In the genomic region with DNA sequence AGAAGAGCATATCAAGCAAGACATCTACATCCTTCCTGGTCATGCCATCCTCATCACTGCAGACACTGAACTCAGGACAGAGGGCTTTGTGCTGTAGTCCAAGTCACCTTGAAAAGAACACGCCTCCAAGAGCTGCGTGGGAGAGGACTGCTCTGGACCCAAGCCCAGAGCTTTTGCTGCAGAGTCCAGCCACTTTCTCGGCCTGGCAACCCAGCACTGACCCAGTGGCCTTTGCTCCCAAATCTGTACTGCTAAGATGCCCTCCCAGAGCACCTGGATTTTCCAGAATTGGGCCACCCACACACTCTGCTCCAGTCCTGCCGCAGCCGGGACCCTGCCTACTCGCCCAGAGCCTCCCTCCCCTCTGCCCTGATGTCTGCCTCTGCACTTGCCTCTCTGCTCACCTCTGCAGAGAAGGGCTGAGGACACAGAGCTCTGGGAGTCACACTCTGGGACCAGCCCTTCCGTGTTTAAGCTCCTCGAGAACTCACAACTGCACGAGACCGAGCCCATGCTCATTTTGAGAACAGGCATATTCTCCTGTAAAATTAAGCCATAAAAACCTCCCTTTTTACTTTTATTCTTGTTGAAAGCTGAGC, we compare ENCODE assay signal across 20 cellular contexts.
DNase-seq lines count a peak whose midpoint lies in the region; ATAC-seq, FAIRE-seq and TF ChIP-seq lines count a peak whose summit lies in the region.
"Had no signal": no experiment of that assay in that cellular context is flagged by ENCODE, and none has a peak within 500 bp of the region (broad histone marks: within the 10 kb centered on the region; RNA-seq: fewer than 3 reads in every experiment).

No MANE protein-coding gene starts in this region.

- H3K4me3 ChIP-seq in H1 (ENCODE audit: extremely low read depth in 1 of 4, insufficient read depth in 2 of 4, low read depth in 3 of 4, low read length in 4 of 4) = no peak overlapping the region
- H3K4me3 ChIP-seq in left ventricle myocardium inferior = no peak overlapping the region
- no peak overlapping the region for H3K4me3 ChIP-seq in upper lobe of right lung
- no peak overlapping the region for H3K4me3 ChIP-seq in GM23338

- H3K4me2 ChIP-seq in H1 (ENCODE audit: insufficient read depth in 1 of 2, low read depth in 2 of 2, low read length in 2 of 2) (no peak overlapping the region), GM23338 (no peak overlapping the region)

- intact Hi-C loops in left ventricle myocardium inferior (cut with micrococcal nuclease) (no loop called here), upper lobe of right lung (cut with DNase I) (no loop called here)

- H2BK15ac ChIP-seq in H1 (ENCODE audit: low read length) = no peak overlapping the region

- no peak for TF ChIP-seq POLR2A in H1 (IDR thresholded peaks at IDR 0.05; ENCODE audit: control extremely low read depth in 1 of 2, low read depth in 2 of 2, low read length in 2 of 2)

- POLR2A ChIA-PET in H1 (lab: Charles Lee; ENCODE audit: partially characterized antibody) = interaction anchor here (0.6 to 2.0 kb wide), 3 partner anchors 9 to 66 kb away, joined by 3 to 6 read pairs (median 5); no protein-coding TSS in a partner anchor

- peak overlapping the region; percentile 83; the same call in 1 of the 2 replicates for H4K8ac ChIP-seq in H1 (ENCODE audit: extremely low read depth, insufficient read depth, low read length)

- DNase-seq in H1 (ENCODE audit: low read depth in 1 of 2, low spot score in 2 of 2) = no peak
- peak; percentile 36 for DNase-seq in left ventricle myocardium inferior
- DNase-seq in upper lobe of right lung = no peak
- no peak for DNase-seq in GM23338 (ENCODE audit: low spot score)
- no peak for DNase-seq in iPS-NIHi7 (ENCODE audit: extremely low spot score)
- DNase-seq: BE2C; CD4-positive, alpha-beta memory T cell; DMS79; GOT3; HFFc6; KBM-7; NCI-H1436 treated with DMSO at 0.1 percent for 48 hours; NCI-H2107; NCI-H69; PC-3 had no signal

- peaks cover 60% of the 10 kb centered on the region for H3K4me1 Mint-ChIP-seq in nephron
- peaks cover 9% of the 10 kb centered on the region for H3K4me1 Mint-ChIP-seq in GM23338
- H3K4me1 Mint-ChIP-seq: CD4-positive, alpha-beta memory T cell had no signal

- no peak overlapping the region for H3K18ac ChIP-seq in H1 (ENCODE audit: extremely low read depth, low read length)

- H3K23me2 ChIP-seq in H1 (ENCODE audit: low read depth, low read length) = no peaks in the 10 kb centered on the region

- no peaks in the 10 kb centered on the region for H3K9me3 ChIP-seq in H1 (ENCODE audit: insufficient read depth in 2 of 2, low read depth in 1 of 2, low read length in 1 of 2)
- H3K9me3 ChIP-seq in left ventricle myocardium inferior (replicated peaks) = no peaks in the 10 kb centered on the region
- H3K9me3 ChIP-seq in upper lobe of right lung = no peaks in the 10 kb centered on the region
- H3K9me3 ChIP-seq: BE2C had no signal

- no peak for TF ChIP-seq CTCF in H1 (IDR thresholded peaks at IDR 0.05; ENCODE audit: control extremely low read depth in 1 of 3, insufficient read depth in 1 of 3, low read depth in 1 of 3, low read length in 3 of 3)
- TF ChIP-seq CTCF in left ventricle myocardium inferior (IDR thresholded peaks at IDR 0.05; ENCODE audit: borderline replicate concordance) = no peak
- no peak for TF ChIP-seq CTCF in nephron (IDR thresholded peaks at IDR 0.05; ENCODE audit: unreplicated experiment in 3 of 3)
- no peak for TF ChIP-seq CTCF in upper lobe of right lung (IDR thresholded peaks at IDR 0.05)
- TF ChIP-seq CTCF in GM23338 (conservative IDR thresholded peaks at IDR 0.05; ENCODE audit: low read depth in 2 of 2) = no peak

- H3K27ac Mint-ChIP-seq in nephron = peak overlapping the region; percentile 2 to 48 (median 20)
- no peak overlapping the region for H3K27ac Mint-ChIP-seq in GM23338
- H3K27ac Mint-ChIP-seq: CD4-positive, alpha-beta memory T cell; HFFc6 had no signal

- CTCF ChIA-PET in H1 (lab: Charles Lee; ENCODE audit: partially characterized antibody) = interaction anchor here (1.0 to 1.5 kb wide), 2 partner anchors 9 to 34 kb away, joined by 3 read pairs; no protein-coding TSS in a partner anchor

- H3K56ac ChIP-seq in H1 (replicated peaks; ENCODE audit: insufficient read length, low read depth, low read length) = no peak overlapping the region

- no peak overlapping the region for H2BK20ac ChIP-seq in H1 (ENCODE audit: low read length)

- no peaks in the 10 kb centered on the region for H3K9me3 Mint-ChIP-seq in nephron
- H3K9me3 Mint-ChIP-seq in GM23338 = no peaks in the 10 kb centered on the region
- H3K9me3 Mint-ChIP-seq: CD4-positive, alpha-beta memory T cell; HFFc6 had no signal

- ATAC-seq in upper lobe of right lung (peak; percentile 24), HG03139 (IDR thresholded peaks at IDR 0.05; ENCODE audit: unreplicated experiment) (no peak), GM23338 (no peak)
- ATAC-seq: PC-3 had no signal

- H4K20me1 ChIP-seq in H1 (replicated peaks in 1 of 2; ENCODE audit: control insufficient read depth in 1 of 2, insufficient read depth in 2 of 2, low read length in 2 of 2) (no peaks in the 10 kb centered on the region), GM23338 (replicated peaks; ENCODE audit: insufficient read depth) (no peaks in the 10 kb centered on the region)

- H3K27me3 ChIP-seq in H1 (replicated peaks in 1 of 4; ENCODE audit: control insufficient read depth in 3 of 4, extremely low read depth in 1 of 4, insufficient read depth in 3 of 4, low read length in 3 of 4) (no peaks in the 10 kb centered on the region), left ventricle myocardium inferior (ENCODE audit: low read depth) (no peaks in the 10 kb centered on the region), upper lobe of right lung (no peaks in the 10 kb centered on the region), GM23338 (ENCODE audit: insufficient read depth) (no peaks in the 10 kb centered on the region)
- H3K27me3 ChIP-seq: BE2C had no signal

- no peak overlapping the region for H3K27ac ChIP-seq in H1 (ENCODE audit: low read depth, low read length)
- peak overlapping the region; percentile 77 for H3K27ac ChIP-seq in left ventricle myocardium inferior (replicated peaks)
- no peak overlapping the region for H3K27ac ChIP-seq in upper lobe of right lung
- no peak overlapping the region for H3K27ac ChIP-seq in GM23338 (ENCODE audit: low read depth)
- H3K27ac ChIP-seq: HL-60 had no signal

- no peaks in the 10 kb centered on the region for H3K36me3 ChIP-seq in H1 (ENCODE audit: control insufficient read depth in 2 of 4, insufficient read depth in 4 of 4, low read length in 3 of 4)
- H3K36me3 ChIP-seq in left ventricle myocardium inferior = peaks cover 8% of the 10 kb centered on the region
- no peaks in the 10 kb centered on the region for H3K36me3 ChIP-seq in upper lobe of right lung
- H3K36me3 ChIP-seq in GM23338 (ENCODE audit: insufficient read depth) = no peaks in the 10 kb centered on the region
- H3K36me3 ChIP-seq: BE2C had no signal

- no peak overlapping the region for H4K5ac ChIP-seq in H1 (ENCODE audit: insufficient read length, low read depth, low read length)

- H2BK5ac ChIP-seq in H1 (ENCODE audit: low read depth, low read length) = no peak overlapping the region; the same call in 1 of the 2 replicates

- no peaks in the 10 kb centered on the region; a peak in 1 of 4 replicates for H3K79me2 ChIP-seq in H1 (ENCODE audit: control insufficient read depth in 1 of 2, insufficient read depth in 2 of 2, low read length in 2 of 2)
- no peaks in the 10 kb centered on the region for H3K79me2 ChIP-seq in GM23338 (replicated peaks; ENCODE audit: insufficient read depth)

- no peak overlapping the region for H2BK120ac ChIP-seq in H1 (replicated peaks; ENCODE audit: low read depth, low read length)

- H3F3A ChIP-seq in GM23338 (replicated peaks; ENCODE audit: low read depth) = no peaks in the 10 kb centered on the region

- H3K27me3 Mint-ChIP-seq in nephron (ENCODE audit: low read depth) = peaks cover 41% of the 10 kb centered on the region
- peaks cover 2% of the 10 kb centered on the region for H3K27me3 Mint-ChIP-seq in GM23338 (ENCODE audit: insufficient read depth, low read depth, poor library complexity)

- H3K9me2 ChIP-seq in GM23338 (ENCODE audit: insufficient read depth) = peaks cover 4% of the 10 kb centered on the region; the same call in 1 of the 2 replicates

- no peak overlapping the region for H4K91ac ChIP-seq in H1 (replicated peaks; ENCODE audit: insufficient read length, low read length)

- TF ChIP-seq EP300 in H1 (IDR thresholded peaks at IDR 0.05; ENCODE audit: borderline replicate concordance in 1 of 2, low read depth in 2 of 2, low read length in 2 of 2) = no peak

- H3K36me3 Mint-ChIP-seq in nephron (ENCODE audit: low read depth) (no peaks in the 10 kb centered on the region), GM23338 (ENCODE audit: low read depth) (no peaks in the 10 kb centered on the region)
- H3K36me3 Mint-ChIP-seq: CD4-positive, alpha-beta memory T cell had no signal

- no peak for TF ChIP-seq RAD21 in H1 (IDR thresholded peaks at IDR 0.05 in 1 of 2, conservative IDR thresholded peaks at IDR 0.05 in 1 of 2; ENCODE audit: low read depth in 2 of 2, low read length in 2 of 2)

- no peak overlapping the region for H3K4ac ChIP-seq in H1 (replicated peaks; ENCODE audit: insufficient read length, low read depth, low read length)

- H3K4me1 ChIP-seq in H1 (replicated peaks in 1 of 4; ENCODE audit: control insufficient read depth in 3 of 4, insufficient read depth in 4 of 4, low read length in 3 of 4) = peaks cover 0 to 3% (median 0%) of the 10 kb centered on the region in 4 experiments; a peak in 3 of 7 replicates
- peaks cover 29% of the 10 kb centered on the region for H3K4me1 ChIP-seq in left ventricle myocardium inferior
- peaks cover 2% of the 10 kb centered on the region for H3K4me1 ChIP-seq in upper lobe of right lung
- no peaks in the 10 kb centered on the region for H3K4me1 ChIP-seq in GM23338 (ENCODE audit: insufficient read depth)
- H3K4me1 ChIP-seq: BE2C had no signal

- no peak overlapping the region for H3K23ac ChIP-seq in H1 (ENCODE audit: insufficient read length)

- H3K14ac ChIP-seq in H1 (ENCODE audit: insufficient read length) = no peak overlapping the region

- H2AFZ ChIP-seq in H1 (ENCODE audit: low read length) (no peak overlapping the region), GM23338 (no peak overlapping the region)

- no peak overlapping the region for H2BK12ac ChIP-seq in H1 (ENCODE audit: low read depth, low read length)

- H2AK5ac ChIP-seq in H1 (ENCODE audit: low read depth, low read length) = peak overlapping the region; percentile 2; the same call in 1 of the 2 replicates

- 91% methylated on average over 10 of the region's 10 CpGs; no CpG with 5 or more reads in 1 of the 2 experiments for WGBS in H1 (ENCODE audit: extremely low coverage in 1 of 2, insufficient coverage in 1 of 2, insufficient read length in 1 of 2, insufficient replicate concordance in 2 of 2, low coverage in 1 of 2, low lambda C conversion rate in 2 of 2, missing lambda C conversion rate in 1 of 2), 2 experiments

- H3K9ac ChIP-seq in H1 (replicated peaks in 1 of 4; ENCODE audit: extremely low read depth in 1 of 4, low read depth in 3 of 4, low read length in 3 of 4) = peak overlapping the region in 1 of 4 experiments; percentile 37; a peak in 1 of 7 replicates

- no peak for FAIRE-seq in H1 (lab: Jason Lieb, UNC)
- FAIRE-seq: G401.6, GM12892 had no signal

- H3K79me1 ChIP-seq in H1 (ENCODE audit: low read depth, low read length) = no peaks in the 10 kb centered on the region

- H3K4me3 Mint-ChIP-seq in nephron (no peak overlapping the region), GM23338 (no peak overlapping the region)
- H3K4me3 Mint-ChIP-seq: CD4-positive, alpha-beta memory T cell; HFFc6 had no signal
